8 cellular contexts compared by ENCODE assay signal in the genomic region with DNA sequence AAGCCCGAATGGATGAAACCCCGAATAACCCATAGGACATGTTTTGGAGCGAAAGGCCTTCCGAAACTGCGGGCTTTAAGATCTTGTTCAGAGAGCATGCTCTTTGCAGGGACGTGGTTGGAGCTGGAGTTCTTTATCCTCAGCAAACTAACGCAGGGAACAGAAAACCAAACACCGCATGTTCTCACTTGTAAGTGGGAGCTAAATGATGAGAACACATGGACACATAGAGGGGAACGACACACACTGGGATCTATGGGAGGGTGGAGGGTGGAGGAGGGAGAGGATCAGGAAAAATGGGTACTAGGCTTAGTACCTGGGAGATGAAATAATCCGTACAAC.
DNase-seq lines count a peak whose midpoint lies in the region; ATAC-seq and TF ChIP-seq lines count a peak whose summit lies in the region.

No MANE protein-coding gene starts in this region.

- H3K9ac ChIP-seq in DND-41 (ENCODE audit: low read depth, low read length): peak overlapping the region; percentile 69
- H3K9ac ChIP-seq in adipocyte (ENCODE audit: low read length): peak overlapping the region; percentile 85

- H3K4me3 ChIP-seq in DND-41 (ENCODE audit: low read depth in 1 of 2, low read length in 2 of 2) (peak overlapping the region; percentile 30 to 62; a peak in 3 of 4 replicates), adipocyte (ENCODE audit: low read length) (peak overlapping the region; percentile 87), iPS-18c (ENCODE audit: insufficient read depth, low read depth, low read length) (peak overlapping the region; percentile 84; the same call in 1 of the 2 replicates)

- TF ChIP-seq CTCF in DND-41 (IDR thresholded peaks at IDR 0.05; ENCODE audit: borderline replicate concordance, extremely low read depth, low read length, poor library complexity, severe bottlenecking): no peak
- TF ChIP-seq CTCF in omental fat pad (IDR thresholded peaks at IDR 0.05): no peak

- H3K9me3 ChIP-seq in DND-41 (ENCODE audit: insufficient read depth, low read length, severe bottlenecking): no peaks in the 10 kb centered on the region
- no peaks in the 10 kb centered on the region for H3K9me3 ChIP-seq in adipocyte (ENCODE audit: control insufficient read depth, low read length)
- no peaks in the 10 kb centered on the region for H3K9me3 ChIP-seq in iPS-18c (ENCODE audit: control insufficient read depth, insufficient read depth, low read length)

- H3K4me2 ChIP-seq in DND-41 (ENCODE audit: insufficient read depth, low read length): peak overlapping the region; percentile 66

- H3K79me2 ChIP-seq in DND-41 (ENCODE audit: insufficient read depth, low read length): no peaks in the 10 kb centered on the region

- peak; percentile 3; the same call in 1 of the 3 replicates for ATAC-seq in DND-41 (ENCODE audit: insufficient read depth, low read depth)
- peak; percentile 18 for ATAC-seq in HG03460 (IDR thresholded peaks at IDR 0.05; ENCODE audit: unreplicated experiment)
- ATAC-seq in stimulated activated effector memory CD8-positive, alpha-beta T cell treated with anti-CD3 and anti-CD28 coated beads, Interleukin-12 subunit alpha, Interleukin-12 subunit beta, amount 100 ng/mL, for 72 hours: no peak
- ATAC-seq in omental fat pad (ENCODE audit: low FRiP score): no peak
- ATAC-seq in HG02798 (IDR thresholded peaks at IDR 0.05; ENCODE audit: poor library complexity, unreplicated experiment): no peak

- H3K4me1 ChIP-seq in DND-41 (ENCODE audit: insufficient read depth, low read length): peaks cover 23% of the 10 kb centered on the region
- peaks cover 29% of the 10 kb centered on the region for H3K4me1 ChIP-seq in adipocyte (ENCODE audit: control insufficient read depth, insufficient read depth, low read length)

- peak overlapping the region; percentile 100 for H3K27ac Mint-ChIP-seq in stimulated activated effector memory CD8-positive, alpha-beta T cell treated with anti-CD3 and anti-CD28 coated beads, Interleukin-12 subunit alpha, Interleukin-12 subunit beta, amount 100 ng/mL, for 72 hours

- peak overlapping the region; percentile 78 for H2AFZ ChIP-seq in DND-41 (ENCODE audit: low read depth, low read length)

- H4K20me1 ChIP-seq in DND-41 (ENCODE audit: insufficient read depth, low read length): no peaks in the 10 kb centered on the region

- peak overlapping the region; percentile 77 for H3K27ac ChIP-seq in DND-41 (ENCODE audit: low read length)

- H3K4me3 Mint-ChIP-seq in stimulated activated effector memory CD8-positive, alpha-beta T cell treated with anti-CD3 and anti-CD28 coated beads, Interleukin-12 subunit alpha, Interleukin-12 subunit beta, amount 100 ng/mL, for 72 hours: peak overlapping the region; percentile 73

- DNase-seq in DND-41 (no peak), adipocyte (ENCODE audit: low read depth) (no peak), NCI-H1436 (lab: John Stamatoyannopoulos, UW) (no peak), omental fat pad (ENCODE audit: low spot score) (no peak)
- DNase-seq in stimulated activated effector memory CD8-positive, alpha-beta T cell treated with anti-CD3 and anti-CD28 coated beads, Interleukin-12 subunit alpha, Interleukin-12 subunit beta, amount 100 ng/mL, for 72 hours (ENCODE audit: low spot score in 2 of 2): no peak

- H3K36me3 ChIP-seq in DND-41 (ENCODE audit: insufficient read depth, low read length): no peaks in the 10 kb centered on the region
- no peaks in the 10 kb centered on the region for H3K36me3 ChIP-seq in adipocyte (ENCODE audit: control insufficient read depth, insufficient read depth, low read length, severe bottlenecking)

- H3K27me3 ChIP-seq in DND-41 (ENCODE audit: insufficient read depth, low read length, poor library complexity) (no peaks in the 10 kb centered on the region), adipocyte (replicated peaks; ENCODE audit: control insufficient read depth, insufficient read depth, low read length) (no peaks in the 10 kb centered on the region)

- H3K36me3 Mint-ChIP-seq in stimulated activated effector memory CD8-positive, alpha-beta T cell treated with anti-CD3 and anti-CD28 coated beads, Interleukin-12 subunit alpha, Interleukin-12 subunit beta, amount 100 ng/mL, for 72 hours: peaks cover 18% of the 10 kb centered on the region

- H3K9me3 Mint-ChIP-seq in stimulated activated effector memory CD8-positive, alpha-beta T cell treated with anti-CD3 and anti-CD28 coated beads, Interleukin-12 subunit alpha, Interleukin-12 subunit beta, amount 100 ng/mL, for 72 hours: no peaks in the 10 kb centered on the region

- H3K4me1 Mint-ChIP-seq in stimulated activated effector memory CD8-positive, alpha-beta T cell treated with anti-CD3 and anti-CD28 coated beads, Interleukin-12 subunit alpha, Interleukin-12 subunit beta, amount 100 ng/mL, for 72 hours: peaks cover 20% of the 10 kb centered on the region

Comparison
In these comparisons a context has a peak if more than half of its experiments do, and no peak if none do; other contexts are left out.
1. ATAC-seq: peak in DND-41 (single experiment) and HG03460 (single experiment); none in stimulated activated effector memory CD8-positive, alpha-beta T cell treated with anti-CD3 and anti-CD28 coated beads, Interleukin-12 subunit alpha, Interleukin-12 subunit beta, amount 100 ng/mL, for 72 hours (single experiment), omental fat pad (single experiment) and HG02798 (single experiment).
2. Peak in every context shown above with its lines, with median percentiles within 50 percentile points of each other: H3K4me3 ChIP-seq.